In the genomic region with DNA sequence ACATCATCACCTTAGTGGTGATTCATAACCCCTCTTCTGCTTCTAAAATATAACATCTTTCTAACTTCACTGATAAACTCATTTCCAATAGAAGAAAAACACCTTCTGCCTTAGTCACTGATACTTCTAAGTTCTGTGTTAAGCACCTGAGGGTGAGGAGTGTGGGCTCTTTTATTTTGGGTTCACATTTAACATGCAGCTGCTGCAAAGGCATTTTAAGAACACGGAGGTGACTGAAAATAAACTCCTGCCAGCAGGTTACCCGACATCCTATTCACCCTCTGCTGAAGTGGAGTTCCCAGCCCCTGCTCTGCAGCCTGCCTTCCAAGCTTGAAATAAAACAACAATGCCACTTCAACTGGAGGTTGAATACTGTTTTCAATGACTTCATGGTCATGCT, we compare ENCODE assay signal across 18 cellular contexts.
DNase-seq lines count a peak whose midpoint lies in the region; ATAC-seq lines count a peak whose summit lies in the region.
"Had no signal": no experiment of that assay in that cellular context is flagged by ENCODE, and none has a peak within 500 bp of the region (broad histone marks: within the 10 kb centered on the region; RNA-seq: fewer than 3 reads in every experiment).

No MANE protein-coding gene starts in this region.

- peak overlapping the region; percentile 31 for H3K27ac Mint-ChIP-seq in activated naive CD8-positive, alpha-beta T cell
- H3K27ac Mint-ChIP-seq in activated naive CD8-positive, alpha-beta T cell treated with anti-CD3 and anti-CD28 coated beads, Interleukin-2, amount 50 U/mL, for 24 hours = no peak overlapping the region
- H3K27ac Mint-ChIP-seq in stimulated activated effector memory CD8-positive, alpha-beta T cell treated with anti-CD3 and anti-CD28 coated beads, Interleukin-12 subunit alpha, Interleukin-12 subunit beta, amount 100 ng/mL, for 72 hours = no peak overlapping the region
- H3K27ac Mint-ChIP-seq: HFFc6 had no signal

- H3K9me3 Mint-ChIP-seq in activated naive CD8-positive, alpha-beta T cell (ENCODE audit: low read depth) = peaks cover 5% of the 10 kb centered on the region
- peaks cover 8% of the 10 kb centered on the region for H3K9me3 Mint-ChIP-seq in activated naive CD8-positive, alpha-beta T cell treated with anti-CD3 and anti-CD28 coated beads, Interleukin-2, amount 50 U/mL, for 24 hours
- H3K9me3 Mint-ChIP-seq in stimulated activated effector memory CD8-positive, alpha-beta T cell treated with anti-CD3 and anti-CD28 coated beads, Interleukin-12 subunit alpha, Interleukin-12 subunit beta, amount 100 ng/mL, for 72 hours = peaks cover 3% of the 10 kb centered on the region
- H3K9me3 Mint-ChIP-seq: HFFc6 had no signal

- H3K27me3 Mint-ChIP-seq in activated naive CD8-positive, alpha-beta T cell = no peaks in the 10 kb centered on the region
- peaks cover 4% of the 10 kb centered on the region for H3K27me3 Mint-ChIP-seq in activated naive CD8-positive, alpha-beta T cell treated with anti-CD3 and anti-CD28 coated beads, Interleukin-2, amount 50 U/mL, for 24 hours

- no peak for ATAC-seq in activated naive CD8-positive, alpha-beta T cell treated with anti-CD3 and anti-CD28 coated beads, Interleukin-2, amount 50 U/mL, for 24 hours
- ATAC-seq in stimulated activated effector memory CD8-positive, alpha-beta T cell treated with anti-CD3 and anti-CD28 coated beads, Interleukin-12 subunit alpha, Interleukin-12 subunit beta, amount 100 ng/mL, for 72 hours = peak; percentile 11
- ATAC-seq in GM19328 (IDR thresholded peaks at IDR 0.05; ENCODE audit: unreplicated experiment) = no peak
- ATAC-seq in HG03097 (IDR thresholded peaks at IDR 0.05; ENCODE audit: low FRiP score, unreplicated experiment) = no peak

- no peak for DNase-seq in activated naive CD8-positive, alpha-beta T cell treated with anti-CD3 and anti-CD28 coated beads, Interleukin-2, amount 50 U/mL, for 24 hours
- DNase-seq in NCI-H187 treated with DMSO at 0.1 percent for 48 hours (lab: John Stamatoyannopoulos, UW) (peak; percentile 84), NCI-H345 treated with DMSO at 0.1 percent for 48 hours (lab: John Stamatoyannopoulos, UW; ENCODE audit: unreplicated experiment) (peak; percentile 90), NCI-H2171 (lab: John Stamatoyannopoulos, UW) (no peak)
- DNase-seq in stimulated activated effector memory CD8-positive, alpha-beta T cell treated with anti-CD3 and anti-CD28 coated beads, Interleukin-12 subunit alpha, Interleukin-12 subunit beta, amount 100 ng/mL, for 72 hours (ENCODE audit: low spot score in 2 of 2) = no peak
- DNase-seq: DMS 273 treated with DMSO at 0.1 percent for 48 hours, EL, HFFc6, MG63, NCI-H1105, NCI-H1694 treated with DMSO at 0.1 percent for 48 hours, NCI-H226, NCI-H748 treated with DMSO at 0.1 percent for 48 hours, PC-9, SW 1271 had no signal

- peaks cover 3% of the 10 kb centered on the region for H3K36me3 Mint-ChIP-seq in activated naive CD8-positive, alpha-beta T cell
- H3K36me3 Mint-ChIP-seq in activated naive CD8-positive, alpha-beta T cell treated with anti-CD3 and anti-CD28 coated beads, Interleukin-2, amount 50 U/mL, for 24 hours (ENCODE audit: low read depth) = peaks cover 2% of the 10 kb centered on the region
- peaks cover 4% of the 10 kb centered on the region for H3K36me3 Mint-ChIP-seq in stimulated activated effector memory CD8-positive, alpha-beta T cell treated with anti-CD3 and anti-CD28 coated beads, Interleukin-12 subunit alpha, Interleukin-12 subunit beta, amount 100 ng/mL, for 72 hours

- no peak overlapping the region for H3K4me3 Mint-ChIP-seq in activated naive CD8-positive, alpha-beta T cell
- no peak overlapping the region for H3K4me3 Mint-ChIP-seq in activated naive CD8-positive, alpha-beta T cell treated with anti-CD3 and anti-CD28 coated beads, Interleukin-2, amount 50 U/mL, for 24 hours
- H3K4me3 Mint-ChIP-seq in stimulated activated effector memory CD8-positive, alpha-beta T cell treated with anti-CD3 and anti-CD28 coated beads, Interleukin-12 subunit alpha, Interleukin-12 subunit beta, amount 100 ng/mL, for 72 hours = no peak overlapping the region
- H3K4me3 Mint-ChIP-seq: HFFc6 had no signal

- H3K4me1 Mint-ChIP-seq in activated naive CD8-positive, alpha-beta T cell (ENCODE audit: low read depth) = peaks cover 21% of the 10 kb centered on the region
- H3K4me1 Mint-ChIP-seq in activated naive CD8-positive, alpha-beta T cell treated with anti-CD3 and anti-CD28 coated beads, Interleukin-2, amount 50 U/mL, for 24 hours = peaks cover 17% of the 10 kb centered on the region
- H3K4me1 Mint-ChIP-seq in stimulated activated effector memory CD8-positive, alpha-beta T cell treated with anti-CD3 and anti-CD28 coated beads, Interleukin-12 subunit alpha, Interleukin-12 subunit beta, amount 100 ng/mL, for 72 hours = peaks cover 23% of the 10 kb centered on the region

Comparison
In these comparisons a context has a peak if more than half of its experiments do, and no peak if none do; other contexts are left out.
1. DNase-seq: peak in NCI-H187 treated with DMSO at 0.1 percent for 48 hours (single experiment) and NCI-H345 treated with DMSO at 0.1 percent for 48 hours (single experiment); none in activated naive CD8-positive, alpha-beta T cell treated with anti-CD3 and anti-CD28 coated beads, Interleukin-2, amount 50 U/mL, for 24 hours (single experiment), stimulated activated effector memory CD8-positive, alpha-beta T cell treated with anti-CD3 and anti-CD28 coated beads, Interleukin-12 subunit alpha, Interleukin-12 subunit beta, amount 100 ng/mL, for 72 hours (0 of 2) and NCI-H2171 (single experiment).